Comparison of ENCODE assay signal across 1 cellular context in genomic region chr1:44213222-44214112, GRCh38.
TF ChIP-seq lines count a peak whose summit lies in the region.

A gene with protein sequence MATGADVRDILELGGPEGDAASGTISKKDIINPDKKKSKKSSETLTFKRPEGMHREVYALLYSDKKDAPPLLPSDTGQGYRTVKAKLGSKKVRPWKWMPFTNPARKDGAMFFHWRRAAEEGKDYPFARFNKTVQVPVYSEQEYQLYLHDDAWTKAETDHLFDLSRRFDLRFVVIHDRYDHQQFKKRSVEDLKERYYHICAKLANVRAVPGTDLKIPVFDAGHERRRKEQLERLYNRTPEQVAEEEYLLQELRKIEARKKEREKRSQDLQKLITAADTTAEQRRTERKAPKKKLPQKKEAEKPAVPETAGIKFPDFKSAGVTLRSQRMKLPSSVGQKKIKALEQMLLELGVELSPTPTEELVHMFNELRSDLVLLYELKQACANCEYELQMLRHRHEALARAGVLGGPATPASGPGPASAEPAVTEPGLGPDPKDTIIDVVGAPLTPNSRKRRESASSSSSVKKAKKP (plus strand): TSS chr1:44213471. CDS start chr1:44213754, 283 bp downstream.

TF ChIP-seq in K562, 482 proteins besides CTCF, POLR2A, EP300 and RAD21 (continued from another document and continues in another):
- TF ChIP-seq, protein P1, sequence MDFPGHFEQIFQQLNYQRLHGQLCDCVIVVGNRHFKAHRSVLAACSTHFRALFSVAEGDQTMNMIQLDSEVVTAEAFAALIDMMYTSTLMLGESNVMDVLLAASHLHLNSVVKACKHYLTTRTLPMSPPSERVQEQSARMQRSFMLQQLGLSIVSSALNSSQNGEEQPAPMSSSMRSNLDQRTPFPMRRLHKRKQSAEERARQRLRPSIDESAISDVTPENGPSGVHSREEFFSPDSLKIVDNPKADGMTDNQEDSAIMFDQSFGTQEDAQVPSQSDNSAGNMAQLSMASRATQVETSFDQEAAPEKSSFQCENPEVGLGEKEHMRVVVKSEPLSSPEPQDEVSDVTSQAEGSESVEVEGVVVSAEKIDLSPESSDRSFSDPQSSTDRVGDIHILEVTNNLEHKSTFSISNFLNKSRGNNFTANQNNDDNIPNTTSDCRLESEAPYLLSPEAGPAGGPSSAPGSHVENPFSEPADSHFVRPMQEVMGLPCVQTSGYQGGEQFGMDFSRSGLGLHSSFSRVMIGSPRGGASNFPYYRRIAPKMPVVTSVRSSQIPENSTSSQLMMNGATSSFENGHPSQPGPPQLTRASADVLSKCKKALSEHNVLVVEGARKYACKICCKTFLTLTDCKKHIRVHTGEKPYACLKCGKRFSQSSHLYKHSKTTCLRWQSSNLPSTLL (IDR thresholded peaks at IDR 0.05), result no peak
- TF ChIP-seq, protein P2, sequence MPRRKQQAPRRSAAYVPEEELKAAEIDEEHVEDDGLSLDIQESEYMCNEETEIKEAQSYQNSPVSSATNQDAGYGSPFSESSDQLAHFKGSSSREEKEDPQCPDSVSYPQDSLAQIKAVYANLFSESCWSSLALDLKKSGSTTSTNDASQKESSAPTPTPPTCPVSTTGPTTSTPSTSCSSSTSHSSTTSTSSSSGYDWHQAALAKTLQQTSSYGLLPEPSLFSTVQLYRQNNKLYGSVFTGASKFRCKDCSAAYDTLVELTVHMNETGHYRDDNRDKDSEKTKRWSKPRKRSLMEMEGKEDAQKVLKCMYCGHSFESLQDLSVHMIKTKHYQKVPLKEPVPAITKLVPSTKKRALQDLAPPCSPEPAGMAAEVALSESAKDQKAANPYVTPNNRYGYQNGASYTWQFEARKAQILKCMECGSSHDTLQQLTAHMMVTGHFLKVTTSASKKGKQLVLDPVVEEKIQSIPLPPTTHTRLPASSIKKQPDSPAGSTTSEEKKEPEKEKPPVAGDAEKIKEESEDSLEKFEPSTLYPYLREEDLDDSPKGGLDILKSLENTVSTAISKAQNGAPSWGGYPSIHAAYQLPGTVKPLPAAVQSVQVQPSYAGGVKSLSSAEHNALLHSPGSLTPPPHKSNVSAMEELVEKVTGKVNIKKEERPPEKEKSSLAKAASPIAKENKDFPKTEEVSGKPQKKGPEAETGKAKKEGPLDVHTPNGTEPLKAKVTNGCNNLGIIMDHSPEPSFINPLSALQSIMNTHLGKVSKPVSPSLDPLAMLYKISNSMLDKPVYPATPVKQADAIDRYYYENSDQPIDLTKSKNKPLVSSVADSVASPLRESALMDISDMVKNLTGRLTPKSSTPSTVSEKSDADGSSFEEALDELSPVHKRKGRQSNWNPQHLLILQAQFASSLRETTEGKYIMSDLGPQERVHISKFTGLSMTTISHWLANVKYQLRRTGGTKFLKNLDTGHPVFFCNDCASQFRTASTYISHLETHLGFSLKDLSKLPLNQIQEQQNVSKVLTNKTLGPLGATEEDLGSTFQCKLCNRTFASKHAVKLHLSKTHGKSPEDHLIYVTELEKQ (CRISPR knock-in tag; IDR thresholded peaks at IDR 0.05), result no peak
- 0 out of 4 replicates have a peak, but pooled peaks of 1 of the 2 experiments have one; percentile 11 for TF ChIP-seq NRF1 (conservative IDR thresholded peaks at IDR 0.05 in 1 of 2, IDR thresholded peaks at IDR 0.05 in 1 of 2)
- no peak for TF ChIP-seq NFRKB (IDR thresholded peaks at IDR 0.05; ENCODE audit: low read depth)
- TF ChIP-seq THAP12 (CRISPR knock-in tag; IDR thresholded peaks at IDR 0.05), result peak; percentile 85; the same call in 1 of the 2 replicates
- TF ChIP-seq ZNF263 (CRISPR knock-in tag; IDR thresholded peaks at IDR 0.05; ENCODE audit: borderline replicate concordance), result no peak; the same call in 1 of the 2 replicates
- TF ChIP-seq, protein P3, sequence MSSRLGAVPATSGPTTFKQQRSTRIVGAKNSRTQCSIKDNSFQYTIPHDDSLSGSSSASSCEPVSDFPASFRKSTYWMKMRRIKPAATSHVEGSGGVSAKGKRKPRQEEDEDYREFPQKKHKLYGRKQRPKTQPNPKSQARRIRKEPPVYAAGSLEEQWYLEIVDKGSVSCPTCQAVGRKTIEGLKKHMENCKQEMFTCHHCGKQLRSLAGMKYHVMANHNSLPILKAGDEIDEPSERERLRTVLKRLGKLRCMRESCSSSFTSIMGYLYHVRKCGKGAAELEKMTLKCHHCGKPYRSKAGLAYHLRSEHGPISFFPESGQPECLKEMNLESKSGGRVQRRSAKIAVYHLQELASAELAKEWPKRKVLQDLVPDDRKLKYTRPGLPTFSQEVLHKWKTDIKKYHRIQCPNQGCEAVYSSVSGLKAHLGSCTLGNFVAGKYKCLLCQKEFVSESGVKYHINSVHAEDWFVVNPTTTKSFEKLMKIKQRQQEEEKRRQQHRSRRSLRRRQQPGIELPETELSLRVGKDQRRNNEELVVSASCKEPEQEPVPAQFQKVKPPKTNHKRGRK (tag; IDR thresholded peaks at IDR 0.05), result no peak
- TF ChIP-seq ERF (CRISPR knock-in tag; IDR thresholded peaks at IDR 0.05), result peak; percentile 65; the same call in 1 of the 2 replicates
- no peak for TF ChIP-seq POLR3A (IDR thresholded peaks at IDR 0.05; ENCODE audit: borderline replicate concordance, extremely low read depth, insufficient read depth, insufficient read length)
- peak; percentile 68; the same call in 1 of the 2 replicates for TF ChIP-seq SREBF1 (IDR thresholded peaks at IDR 0.05; ENCODE audit: borderline replicate concordance, low read depth, low read length)
- peak; percentile 88 for TF ChIP-seq ZKSCAN1 (IDR thresholded peaks at IDR 0.05; ENCODE audit: low read depth, low read length)
- TF ChIP-seq POLR2AphosphoS5 (IDR thresholded peaks at IDR 0.05; ENCODE audit: control insufficient read depth, insufficient read depth, low read depth, low read length), result peak; percentile 59; the same call in 1 of the 2 replicates
- TF ChIP-seq ZNF644 (tag; IDR thresholded peaks at IDR 0.05; ENCODE audit: low read depth), result no peak
- 0 out of 2 replicates have a peak, but pooled peaks have one; percentile 34 for TF ChIP-seq SPI1 (IDR thresholded peaks at IDR 0.05; ENCODE audit: borderline replicate concordance, low read depth, low read length)
- TF ChIP-seq GATAD2B (IDR thresholded peaks at IDR 0.05; ENCODE audit: borderline replicate concordance), result no peak; the same call in 1 of the 2 replicates
- peak; percentile 54; the same call in 1 of the 2 replicates for TF ChIP-seq PML (IDR thresholded peaks at IDR 0.05; ENCODE audit: low read length)
- peak; percentile 74 for TF ChIP-seq RBFOX2 (IDR thresholded peaks at IDR 0.05; ENCODE audit: low read depth, low read length)
- no peak for TF ChIP-seq CCNT2 (IDR thresholded peaks at IDR 0.05; ENCODE audit: borderline replicate concordance, extremely low read depth, insufficient read length, low read depth, low read length)
- TF ChIP-seq GMEB1 (CRISPR knock-in tag; IDR thresholded peaks at IDR 0.05), result peak; percentile 70
- no peak; the same call in 1 of the 2 replicates for TF ChIP-seq E2F3 (CRISPR knock-in tag; IDR thresholded peaks at IDR 0.05)
- no peak for TF ChIP-seq FOXA1 (IDR thresholded peaks at IDR 0.05; ENCODE audit: borderline replicate concordance)
- TF ChIP-seq ZNF133 (CRISPR knock-in tag; IDR thresholded peaks at IDR 0.05), result peak; percentile 74; the same call in 1 of the 2 replicates
- no peak for TF ChIP-seq SMARCC2 (IDR thresholded peaks at IDR 0.05; ENCODE audit: low read depth)
- 0 out of 2 replicates have a peak, but pooled peaks have one; percentile 65 for TF ChIP-seq IFI16 (CRISPR knock-in tag; IDR thresholded peaks at IDR 0.05)
- no peak for TF ChIP-seq ZBTB34 (CRISPR knock-in tag; IDR thresholded peaks at IDR 0.05)
- TF ChIP-seq ZNF586 (CRISPR knock-in tag; conservative IDR thresholded peaks at IDR 0.05), result no peak
- 0 out of 2 replicates have a peak, but pooled peaks have one; percentile 58 for TF ChIP-seq MECOM (CRISPR knock-in tag; IDR thresholded peaks at IDR 0.05)
- TF ChIP-seq RB1 (IDR thresholded peaks at IDR 0.05; ENCODE audit: low read depth), result peak; percentile 99
- TF ChIP-seq SETDB1 (IDR thresholded peaks at IDR 0.05; ENCODE audit: low read length), result no peak
- no peak for TF ChIP-seq SFPQ (IDR thresholded peaks at IDR 0.05; ENCODE audit: low read depth, low read length)
- no peak for TF ChIP-seq CCAR2 (IDR thresholded peaks at IDR 0.05; ENCODE audit: low read depth, low read length)
- TF ChIP-seq MTA3 (IDR thresholded peaks at IDR 0.05; ENCODE audit: borderline replicate concordance), result peak; percentile 87; the same call in 1 of the 2 replicates
- TF ChIP-seq POLR2H (tag; IDR thresholded peaks at IDR 0.05; ENCODE audit: low read depth), result no peak; the same call in 1 of the 2 replicates
